Comparison of ENCODE assay signal across 8 cellular contexts in genomic region chr3:47282424-47283192, GRCh38. TPM values are rescaled to one million over a fixed set of nuclear protein-coding genes. Genes with fewer than 3 reads are reported as not detected.
DNase-seq lines count a peak whose midpoint lies in the region; ATAC-seq and TF ChIP-seq lines count a peak whose summit lies in the region.

TSS of gene KIF9 (minus strand) at chr3:47282799. CDS start at chr3:47277374, 5,425 bp downstream.
TSS of gene KLHL18 (plus strand) at chr3:47282944. CDS start at chr3:47282966, 22 bp downstream.

- DNase-seq in AML-193 (lab: John Stamatoyannopoulos, UW) (peak; percentile 95 to 98), NCI-H460 (ENCODE audit: extremely low read depth, low read depth) (peak; percentile 83), choroid plexus epithelial cell (ENCODE audit: low read depth) (peak; percentile 95), kidney glomerular epithelial cell (lab: John Stamatoyannopoulos, UW) (peak; percentile 86)
- peak; percentile 91 to 93 for DNase-seq in activated CD4-positive, alpha-beta T cell treated with anti-CD3 and anti-CD28 coated beads for 24 hours (ENCODE audit: low read depth in 2 of 2)
- DNase-seq in stimulated activated CD4-positive, alpha-beta T cell treated with anti-CD3 and anti-CD28 coated beads, Interleukin-15, amount 100 ng/mL, for 48 hours (ENCODE audit: low read depth in 2 of 2): peak; percentile 93 to 94

- no peak for TF ChIP-seq CTCF in choroid plexus epithelial cell (conservative IDR thresholded peaks at IDR 0.05; ENCODE audit: low read depth, low read length)

- ATAC-seq in GM19035 (IDR thresholded peaks at IDR 0.05; ENCODE audit: unreplicated experiment) (peak; percentile 84), HG03342 (IDR thresholded peaks at IDR 0.05; ENCODE audit: unreplicated experiment) (peak; percentile 70)

- H3K4me3 ChIP-seq in choroid plexus epithelial cell (ENCODE audit: low read depth, low read length): peak within 1 kb of the TSS; percentile 98

RNA-seq across cellular contexts. Expression of gene KIF9, which starts in this region (rescaled TPM):
- 7.0 and 13.1 TPM in 2 replicates for total RNA-seq in NCI-H460 (2014; rRNA removed; shearing (Covaris generic))
- 5.1 and 5.6 TPM in 2 replicates for polyA plus RNA-seq in NCI-H460 (2014; cell fraction: nucleus; rRNA removed)

RNA-seq across cellular contexts. Expression of gene KLHL18, which starts in this region (rescaled TPM):
- total RNA-seq in NCI-H460 (2014; rRNA removed; shearing (Covaris generic)): 11.3 and 13.0 TPM in 2 replicates
- 8.7 and 12.3 TPM in 2 replicates for polyA plus RNA-seq in NCI-H460 (2014; cell fraction: nucleus; rRNA removed)

Comparison
In these comparisons a context has a peak if more than half of its experiments do, and no peak if none do; other contexts are left out.
1. Peak in every context shown above with its lines: DNase-seq, ATAC-seq and H3K4me3 ChIP-seq.